12 cellular contexts compared by ENCODE assay signal in the genomic region with DNA sequence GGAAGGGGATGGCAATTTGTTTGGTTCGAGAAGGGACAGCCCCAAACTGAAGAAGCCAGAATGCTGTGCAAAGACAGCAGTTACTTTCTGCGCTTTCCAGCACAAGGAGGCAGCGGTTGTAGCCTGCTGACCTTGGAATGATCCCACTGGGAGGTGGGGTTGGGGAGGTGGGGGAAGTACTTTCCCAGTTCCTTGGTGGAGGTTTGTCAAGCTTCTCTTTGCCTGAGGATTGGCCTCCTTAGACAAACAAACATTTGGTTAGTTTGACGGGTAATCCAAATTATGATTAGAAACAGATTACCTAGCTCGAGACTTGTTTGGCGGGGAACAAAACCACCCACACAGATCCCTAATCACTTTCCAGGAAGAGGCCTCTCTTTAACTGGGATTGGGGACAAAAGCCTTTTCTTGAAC.
DNase-seq lines count a peak whose midpoint lies in the region; ATAC-seq and TF ChIP-seq lines count a peak whose summit lies in the region.
"Had no signal": no experiment of that assay in that cellular context is flagged by ENCODE, and none has a peak within 500 bp of the region (broad histone marks: within the 10 kb centered on the region; RNA-seq: fewer than 3 reads in every experiment).

No MANE protein-coding gene starts in this region.

- H3K9me3 ChIP-seq in hepatocyte (ENCODE audit: low read depth): no peaks in the 10 kb centered on the region

- no peak overlapping the region for H3K4me3 ChIP-seq in GM23338
- no peak overlapping the region for H3K4me3 ChIP-seq in astrocyte of the spinal cord (ENCODE audit: low read depth, low read length)
- H3K4me3 ChIP-seq in hepatocyte: no peak overlapping the region
- H3K4me3 ChIP-seq in retinal pigment epithelial cell (ENCODE audit: low read length): no peak overlapping the region

- 18% methylated on average over 6 of the region's 6 CpGs for WGBS in hepatocyte (ENCODE audit: low lambda C conversion rate, missing lambda C conversion rate)

- 0 out of 2 replicates have a peak overlapping the region, but pooled peaks have one; percentile 17 for H3K4me2 ChIP-seq in GM23338
- H3K4me2 ChIP-seq in hepatocyte: peak overlapping the region; percentile 18

- H3K4me3 Mint-ChIP-seq in GM23338: no peak overlapping the region
- H3K4me3 Mint-ChIP-seq in Calu3 (ENCODE audit: low read depth, unreplicated experiment): no peak overlapping the region
- H3K4me3 Mint-ChIP-seq: activated CD4-positive, alpha-beta memory T cell treated with anti-CD3 and anti-CD28 coated beads for 36 hours; T-helper 1 cell treated with Interleukin-12 subunit alpha and Interleukin-12 subunit beta and Interleukin-4 antibody, amounts not matched to agents 30 μg/mL and 1 μg/mL, for 36 hours had no signal

- in situ Hi-C loops in astrocyte of the spinal cord (cut with HindIII; ENCODE audit: low sequenced_read_pairs): no loop called here

- H3K27me3 Mint-ChIP-seq in GM23338 (ENCODE audit: insufficient read depth, low read depth, poor library complexity) (peaks cover 5% of the 10 kb centered on the region), Calu3 (ENCODE audit: unreplicated experiment) (no peaks in the 10 kb centered on the region)

- CTCF ChIA-PET in Calu3 (lab: Charles Lee): interaction anchor here (0.5 to 1.6 kb wide), 2 partner anchors 69 to 1953 kb away, joined by 5 to 7 read pairs; a partner anchor contains a TSS

- H4K20me1 ChIP-seq in GM23338 (replicated peaks; ENCODE audit: insufficient read depth) (no peaks in the 10 kb centered on the region; the same call in 1 of the 2 replicates), hepatocyte (ENCODE audit: insufficient read depth, poor library complexity, severe bottlenecking) (no peaks in the 10 kb centered on the region)

- ATAC-seq in GM23338: peak; percentile 74
- ATAC-seq in GM18517 (IDR thresholded peaks at IDR 0.05; ENCODE audit: unreplicated experiment): no peak

- H3K27ac ChIP-seq in GM23338 (ENCODE audit: low read depth) (no peak overlapping the region), hepatocyte (peak overlapping the region; percentile 35)

- H3K27ac Mint-ChIP-seq in GM23338 (no peak overlapping the region), Calu3 (ENCODE audit: unreplicated experiment) (no peak overlapping the region)
- H3K27ac Mint-ChIP-seq: activated CD4-positive, alpha-beta memory T cell treated with anti-CD3 and anti-CD28 coated beads for 36 hours; T-helper 1 cell treated with Interleukin-12 subunit alpha and Interleukin-12 subunit beta and Interleukin-4 antibody, amounts not matched to agents 30 μg/mL and 1 μg/mL, for 36 hours had no signal

- H3K9me3 Mint-ChIP-seq in GM23338: no peaks in the 10 kb centered on the region; the same call in 2 of the 3 replicates
- H3K9me3 Mint-ChIP-seq in Calu3 (ENCODE audit: low read depth, unreplicated experiment): no peaks in the 10 kb centered on the region
- H3K9me3 Mint-ChIP-seq: activated CD4-positive, alpha-beta memory T cell treated with anti-CD3 and anti-CD28 coated beads for 36 hours; T-helper 1 cell treated with Interleukin-12 subunit alpha and Interleukin-12 subunit beta and Interleukin-4 antibody, amounts not matched to agents 30 μg/mL and 1 μg/mL, for 36 hours had no signal

- no TSS peak for BruUV-seq in Calu3 (replicated peaks; lab: Mats Ljungman, UMichigan)

- H3K79me2 ChIP-seq in GM23338 (replicated peaks; ENCODE audit: insufficient read depth): no peaks in the 10 kb centered on the region
- H3K79me2 ChIP-seq in hepatocyte: no peaks in the 10 kb centered on the region

- TF ChIP-seq CTCF in GM23338 (conservative IDR thresholded peaks at IDR 0.05; ENCODE audit: low read depth in 2 of 2) (no peak), astrocyte of the spinal cord (IDR thresholded peaks at IDR 0.05; ENCODE audit: low read depth, low read length) (no peak), hepatocyte (IDR thresholded peaks at IDR 0.05; ENCODE audit: poor library complexity) (no peak), retinal pigment epithelial cell (conservative IDR thresholded peaks at IDR 0.05; ENCODE audit: low read depth, low read length) (no peak), Calu3 (IDR thresholded peaks at IDR 0.05; ENCODE audit: unreplicated experiment) (no peak)

- H3K27me3 ChIP-seq in GM23338 (ENCODE audit: insufficient read depth): no peaks in the 10 kb centered on the region
- no peaks in the 10 kb centered on the region for H3K27me3 ChIP-seq in hepatocyte

- H3K36me3 ChIP-seq in GM23338 (ENCODE audit: insufficient read depth) (no peaks in the 10 kb centered on the region), hepatocyte (replicated peaks; ENCODE audit: insufficient read depth, low read depth) (no peaks in the 10 kb centered on the region)

- no peaks in the 10 kb centered on the region for H3F3A ChIP-seq in GM23338 (replicated peaks; ENCODE audit: low read depth)

- H2AFZ ChIP-seq in GM23338 (peak overlapping the region; percentile 95), hepatocyte (no peak overlapping the region)

- intact Hi-C loops in Calu3 (cut with micrococcal nuclease; ENCODE audit: unreplicated experiment): no loop called here

- H3K36me3 Mint-ChIP-seq in GM23338 (ENCODE audit: low read depth) (no peaks in the 10 kb centered on the region), Calu3 (ENCODE audit: insufficient read depth, unreplicated experiment) (no peaks in the 10 kb centered on the region)
- H3K36me3 Mint-ChIP-seq: activated CD4-positive, alpha-beta memory T cell treated with anti-CD3 and anti-CD28 coated beads for 36 hours had no signal

- DNase-seq in GM23338 (ENCODE audit: low spot score) (peak; percentile 20), astrocyte of the spinal cord (ENCODE audit: low read depth, low spot score) (peak; percentile 13), hepatocyte (ENCODE audit: low spot score) (peak; percentile 33), retinal pigment epithelial cell (ENCODE audit: low read depth) (peak; percentile 45), Calu3 (no peak), GDM1 (lab: John Stamatoyannopoulos, UW) (no peak), T1000 (lab: John Stamatoyannopoulos, UW) (no peak)
- DNase-seq: activated CD4-positive, alpha-beta memory T cell treated with anti-CD3 and anti-CD28 coated beads for 36 hours; C1 segment of cervical spinal cord; small intestine had no signal

- H3K4me1 ChIP-seq in GM23338 (ENCODE audit: insufficient read depth) (no peaks in the 10 kb centered on the region), hepatocyte (ENCODE audit: insufficient read depth) (no peaks in the 10 kb centered on the region)

- H3K9me2 ChIP-seq in GM23338 (ENCODE audit: insufficient read depth) (peaks cover 4% of the 10 kb centered on the region; the same call in 1 of the 2 replicates), hepatocyte (replicated peaks; ENCODE audit: insufficient read depth) (no peaks in the 10 kb centered on the region)

- H3K4me1 Mint-ChIP-seq in GM23338 (peaks cover 3% of the 10 kb centered on the region), Calu3 (ENCODE audit: low read depth, unreplicated experiment) (peaks cover 13% of the 10 kb centered on the region)

TF ChIP-seq in GM23338, 12 proteins besides CTCF, POLR2A, EP300 and RAD21 (continues in another document):
- TF ChIP-seq ZNF331 (CRISPR knock-in tag; IDR thresholded peaks at IDR 0.05; ENCODE audit: low read depth): no peak
- no peak for TF ChIP-seq EZH2 (IDR thresholded peaks at IDR 0.05; ENCODE audit: low read depth, unreplicated experiment)
- no peak for TF ChIP-seq EZH2phosphoT487 (IDR thresholded peaks at IDR 0.05; ENCODE audit: unreplicated experiment)
- TF ChIP-seq NANOG (IDR thresholded peaks at IDR 0.05; ENCODE audit: borderline replicate concordance): no peak
- no peak for TF ChIP-seq STAT1 (IDR thresholded peaks at IDR 0.05; ENCODE audit: unreplicated experiment)
- no peak for TF ChIP-seq ZNF114 (CRISPR knock-in tag; IDR thresholded peaks at IDR 0.05)
- no peak for TF ChIP-seq CREB1 (CRISPR knock-in tag; IDR thresholded peaks at IDR 0.05; ENCODE audit: low read depth)
- TF ChIP-seq, protein P1, sequence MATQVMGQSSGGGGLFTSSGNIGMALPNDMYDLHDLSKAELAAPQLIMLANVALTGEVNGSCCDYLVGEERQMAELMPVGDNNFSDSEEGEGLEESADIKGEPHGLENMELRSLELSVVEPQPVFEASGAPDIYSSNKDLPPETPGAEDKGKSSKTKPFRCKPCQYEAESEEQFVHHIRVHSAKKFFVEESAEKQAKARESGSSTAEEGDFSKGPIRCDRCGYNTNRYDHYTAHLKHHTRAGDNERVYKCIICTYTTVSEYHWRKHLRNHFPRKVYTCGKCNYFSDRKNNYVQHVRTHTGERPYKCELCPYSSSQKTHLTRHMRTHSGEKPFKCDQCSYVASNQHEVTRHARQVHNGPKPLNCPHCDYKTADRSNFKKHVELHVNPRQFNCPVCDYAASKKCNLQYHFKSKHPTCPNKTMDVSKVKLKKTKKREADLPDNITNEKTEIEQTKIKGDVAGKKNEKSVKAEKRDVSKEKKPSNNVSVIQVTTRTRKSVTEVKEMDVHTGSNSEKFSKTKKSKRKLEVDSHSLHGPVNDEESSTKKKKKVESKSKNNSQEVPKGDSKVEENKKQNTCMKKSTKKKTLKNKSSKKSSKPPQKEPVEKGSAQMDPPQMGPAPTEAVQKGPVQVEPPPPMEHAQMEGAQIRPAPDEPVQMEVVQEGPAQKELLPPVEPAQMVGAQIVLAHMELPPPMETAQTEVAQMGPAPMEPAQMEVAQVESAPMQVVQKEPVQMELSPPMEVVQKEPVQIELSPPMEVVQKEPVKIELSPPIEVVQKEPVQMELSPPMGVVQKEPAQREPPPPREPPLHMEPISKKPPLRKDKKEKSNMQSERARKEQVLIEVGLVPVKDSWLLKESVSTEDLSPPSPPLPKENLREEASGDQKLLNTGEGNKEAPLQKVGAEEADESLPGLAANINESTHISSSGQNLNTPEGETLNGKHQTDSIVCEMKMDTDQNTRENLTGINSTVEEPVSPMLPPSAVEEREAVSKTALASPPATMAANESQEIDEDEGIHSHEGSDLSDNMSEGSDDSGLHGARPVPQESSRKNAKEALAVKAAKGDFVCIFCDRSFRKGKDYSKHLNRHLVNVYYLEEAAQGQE (IDR thresholded peaks at IDR 0.05; ENCODE audit: unreplicated experiment): no peak
- no peak for TF ChIP-seq JUNB (IDR thresholded peaks at IDR 0.05; ENCODE audit: unreplicated experiment)

Comparison
In these comparisons a context has a peak if more than half of its experiments do, and no peak if none do; other contexts are left out.
1. DNase-seq: peak in GM23338 (single experiment), astrocyte of the spinal cord (single experiment), hepatocyte (single experiment) and retinal pigment epithelial cell (single experiment); none in Calu3 (single experiment), GDM1 (single experiment) and T1000 (single experiment).